Comparison of ENCODE assay signal across 7 cellular contexts in the genomic region with DNA sequence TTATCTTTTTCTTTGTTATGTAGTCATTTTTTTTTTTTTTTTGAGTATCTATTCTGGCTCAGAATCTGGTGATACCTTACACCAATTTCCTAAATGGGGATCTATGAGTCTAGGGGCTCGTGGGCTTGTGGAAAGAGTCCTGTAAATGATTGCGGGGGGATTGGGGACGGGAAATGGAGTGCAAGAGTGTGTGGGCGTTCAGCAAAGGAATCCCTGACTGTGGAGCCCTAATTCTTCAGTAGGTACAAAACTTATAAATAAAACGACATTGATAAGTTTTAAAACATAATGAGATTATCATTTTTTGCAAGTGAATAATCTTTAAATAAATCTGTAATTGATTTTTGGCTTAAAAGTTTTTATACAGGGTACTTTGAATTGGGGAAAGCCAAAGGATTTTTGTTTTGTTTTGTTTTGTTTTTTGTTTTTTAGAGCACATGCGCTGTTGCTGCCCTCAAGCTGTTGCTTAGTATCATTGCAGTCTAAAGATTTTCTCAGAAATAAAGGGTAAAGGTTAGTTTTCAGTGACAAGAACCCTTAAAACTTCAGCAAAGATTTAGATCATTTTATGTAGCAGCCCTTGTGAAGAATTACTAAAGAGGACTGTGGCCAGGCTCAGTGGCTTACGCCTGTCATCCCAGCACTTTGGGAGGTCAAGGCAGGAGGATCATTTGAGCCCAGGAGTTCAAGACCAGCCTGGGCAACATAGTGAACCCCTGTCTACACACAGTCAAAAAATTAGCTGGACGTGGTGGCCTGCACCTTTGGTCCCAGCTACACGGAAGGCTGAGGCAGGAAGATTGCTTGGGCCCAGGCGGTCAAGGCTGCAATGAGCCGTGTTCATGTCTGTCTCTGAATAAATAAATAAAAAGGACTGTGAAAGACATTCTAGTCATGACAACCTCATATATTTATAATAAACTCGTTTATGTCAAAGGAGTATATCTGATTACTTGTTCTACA. TPM values are rescaled to one million over a fixed set of nuclear protein-coding genes. Genes with fewer than 3 reads are reported as not detected.
DNase-seq lines count a peak whose midpoint lies in the region; ATAC-seq and TF ChIP-seq lines count a peak whose summit lies in the region.

No MANE protein-coding gene starts in this region.

- H3K9ac ChIP-seq in HCT116 (ENCODE audit: low read length) (peak overlapping the region; percentile 84), OCI-LY1 (ENCODE audit: low read length) (peak overlapping the region; percentile 84)

- DNase-seq in EH (ENCODE audit: low read depth): peak; percentile 49
- peak; percentile 19 for DNase-seq in HCT116 (ENCODE audit: low read depth, low spot score)
- DNase-seq in cardiac fibroblast (ENCODE audit: low read depth in 2 of 2): peak; percentile 66 to 70
- DNase-seq in lung (ENCODE audit: low spot score): no peak
- DNase-seq in upper lobe of right lung: no peak

- RAD21 ChIA-PET in HCT116 (lab: Charles Lee; ENCODE audit: low non-redundant PET in 1 of 2, low total read pairs in 2 of 2, uncharacterized antibody in 2 of 2, unreplicated experiment in 2 of 2): interaction anchor here in 1 of 2 experiments (1.1 kb wide), 1 partner anchor 268 kb away, joined by 4 read pairs; no protein-coding TSS in a partner anchor

- no peaks in the 10 kb centered on the region for H3K36me3 ChIP-seq in HCT116 (ENCODE audit: control insufficient read depth in 1 of 2, insufficient read depth in 2 of 2, low read length in 2 of 2)
- peaks cover 7% of the 10 kb centered on the region; the same call in 1 of the 2 replicates for H3K36me3 ChIP-seq in OCI-LY1 (ENCODE audit: insufficient read depth, low read length)
- peaks cover 2% of the 10 kb centered on the region in 2 donors for H3K36me3 ChIP-seq in lung (ENCODE audit: control insufficient read depth in 2 of 2, insufficient read depth in 2 of 2, low read length in 2 of 2)
- peaks cover 9% of the 10 kb centered on the region for H3K36me3 ChIP-seq in upper lobe of right lung

- H3K27me3 ChIP-seq in HCT116 (ENCODE audit: insufficient read depth, low read length): no peaks in the 10 kb centered on the region
- no peaks in the 10 kb centered on the region for H3K27me3 ChIP-seq in OCI-LY1 (ENCODE audit: insufficient read depth, low read length)
- H3K27me3 ChIP-seq in lung (ENCODE audit: control insufficient read depth, insufficient read depth): no peaks in the 10 kb centered on the region
- H3K27me3 ChIP-seq in upper lobe of right lung: no peaks in the 10 kb centered on the region

- H3K9me2 ChIP-seq in HCT116 (ENCODE audit: insufficient read depth) (no peaks in the 10 kb centered on the region), OCI-LY1 (ENCODE audit: low read depth, low read length) (no peaks in the 10 kb centered on the region)

- TF ChIP-seq POLR2A in HCT116 (IDR thresholded peaks at IDR 0.05; ENCODE audit: borderline replicate concordance, extremely low read depth, insufficient read depth, insufficient read length): no peak

- POLR2A ChIA-PET in HCT116 (lab: Charles Lee): interaction anchor here (2.3 kb wide), 1 partner anchor 251 kb away, joined by 11 read pairs; a partner anchor contains a TSS

- H3K4me2 ChIP-seq in HCT116 (ENCODE audit: low read length) (peak overlapping the region; percentile 95), OCI-LY1 (ENCODE audit: low read length) (peak overlapping the region; percentile 84)

- H3K9me3 ChIP-seq in HCT116 (ENCODE audit: control insufficient read depth in 1 of 2, insufficient read depth in 1 of 2, low read depth in 1 of 2, low read length in 2 of 2) (no peaks in the 10 kb centered on the region), OCI-LY1 (ENCODE audit: low read length) (no peaks in the 10 kb centered on the region), lung (ENCODE audit: control insufficient read depth in 2 of 2, insufficient read depth in 1 of 2, low read length in 1 of 2) (no peaks in the 10 kb centered on the region), upper lobe of right lung (no peaks in the 10 kb centered on the region)

- H3K27ac ChIP-seq in HCT116 (ENCODE audit: low read depth, low read length) (peak overlapping the region; percentile 89; the same call in 1 of the 2 replicates), OCI-LY1 (ENCODE audit: low read depth, low read length, poor library complexity, severe bottlenecking) (peak overlapping the region; percentile 91), lung (ENCODE audit: low read depth in 1 of 2, low read length in 1 of 2) (no peak overlapping the region), upper lobe of right lung (peak overlapping the region; percentile 98)

- intact Hi-C loops in HCT116 (cut with micrococcal nuclease) (loop anchor here (1.0 to 5.0 kb wide), 4 partner anchors 75 to 1705 kb away; a partner anchor contains a TSS), upper lobe of right lung (cut with DNase I) (no loop called here)

- H3K4me1 ChIP-seq in HCT116 (ENCODE audit: control insufficient read depth in 1 of 2, insufficient read depth in 2 of 2, low read length in 2 of 2) (peaks cover 0 to 18% of the 10 kb centered on the region in 2 experiments; a peak in 3 of 4 replicates), OCI-LY1 (ENCODE audit: insufficient read depth, low read length, severe bottlenecking) (peaks cover 27% of the 10 kb centered on the region), lung (ENCODE audit: control insufficient read depth in 2 of 2, insufficient read depth in 2 of 2, low read length in 2 of 2) (peaks cover 0 to 6% of the 10 kb centered on the region in 2 donors), upper lobe of right lung (peaks cover 13% of the 10 kb centered on the region)

- TF ChIP-seq RAD21 in HCT116 (IDR thresholded peaks at IDR 0.05; ENCODE audit: low read depth): peak; percentile 68

- no TSS peak for BruUV-seq in HCT116 (replicated peaks; lab: Mats Ljungman, UMichigan)

- H4K20me1 ChIP-seq in HCT116 (ENCODE audit: insufficient read depth) (no peaks in the 10 kb centered on the region), OCI-LY1 (ENCODE audit: insufficient read depth, low read length) (no peaks in the 10 kb centered on the region)

- peak; percentile 57 to 82 (median 67); a peak in 5 of 6 replicates for TF ChIP-seq CTCF in HCT116 (IDR thresholded peaks at IDR 0.05 in 2 of 3, conservative IDR thresholded peaks at IDR 0.05 in 1 of 3; ENCODE audit: borderline replicate concordance in 1 of 3, insufficient read depth in 1 of 3, low read depth in 2 of 3, low read length in 2 of 3)
- TF ChIP-seq CTCF in OCI-LY1 (IDR thresholded peaks at IDR 0.05; ENCODE audit: low read length): peak; percentile 87
- peak; percentile 72 for TF ChIP-seq CTCF in cardiac fibroblast (IDR thresholded peaks at IDR 0.05; ENCODE audit: low read depth, low read length)
- peak; percentile 50 for TF ChIP-seq CTCF in lung (IDR thresholded peaks at IDR 0.05; ENCODE audit: control extremely low read depth, extremely low read depth)
- peak; percentile 69 for TF ChIP-seq CTCF in upper lobe of right lung (IDR thresholded peaks at IDR 0.05)

- H3K79me2 ChIP-seq in HCT116 (ENCODE audit: insufficient read depth, low read length) (peaks cover 32% of the 10 kb centered on the region), OCI-LY1 (ENCODE audit: insufficient read depth, low read length) (peaks cover 23% of the 10 kb centered on the region)

- CTCF ChIA-PET in HCT116 (lab: Charles Lee): interaction anchor here (1.1 to 1.6 kb wide), 5 partner anchors 74 to 268 kb away, joined by 3 to 7 read pairs (median 4); a partner anchor contains a TSS

- WGBS in lung, 2 donors: 23 to 29% methylated on average over 12 of the region's 12 CpGs

- H3K4me3 ChIP-seq in HCT116 (replicated peaks in 1 of 2; ENCODE audit: low read depth in 1 of 2, low read length in 2 of 2): peak overlapping the region; percentile 97 to 98
- H3K4me3 ChIP-seq in OCI-LY1 (ENCODE audit: low read depth, low read length, poor library complexity, severe bottlenecking): peak overlapping the region; percentile 70
- H3K4me3 ChIP-seq in cardiac fibroblast (replicated peaks in 1 of 2; ENCODE audit: low read depth in 2 of 2, low read length in 2 of 2): peak overlapping the region; percentile 93 to 100
- H3K4me3 ChIP-seq in lung: no peak overlapping the region
- H3K4me3 ChIP-seq in upper lobe of right lung: peak overlapping the region; percentile 92

- ATAC-seq in HCT116 (no peak), lung (ENCODE audit: insufficient read depth, low FRiP score) (no peak), upper lobe of right lung (no peak), HG03196 (IDR thresholded peaks at IDR 0.05; ENCODE audit: unreplicated experiment) (no peak)

- no peak overlapping the region for H2AFZ ChIP-seq in HCT116 (ENCODE audit: low read depth, low read length, poor library complexity, severe bottlenecking)
- no peak overlapping the region for H2AFZ ChIP-seq in OCI-LY1 (ENCODE audit: low read length)

- no peaks in the 10 kb centered on the region for H3F3A ChIP-seq in OCI-LY1 (ENCODE audit: insufficient read depth, low read length)

TF ChIP-seq in HCT116, 20 proteins besides CTCF, POLR2A, EP300 and RAD21:
- TF ChIP-seq TCF7L2 (IDR thresholded peaks at IDR 0.05; ENCODE audit: borderline replicate concordance, extremely low read depth, insufficient read depth, insufficient read length) (no peak), EGR1 (IDR thresholded peaks at IDR 0.05; ENCODE audit: low read depth) (peak; percentile 64; the same call in 1 of the 2 replicates), ELF1 (IDR thresholded peaks at IDR 0.05; ENCODE audit: borderline replicate concordance, low read depth) (no peak)
TF ChIP-seq in HCT116: peak in this region for 1.

RNA-seq across cellular contexts. Expression of a gene that starts 1.7 kb away (rescaled TPM):
- 25.6 TPM for total RNA-seq in HCT116 (2021; ENCODE audit: unreplicated experiment)
- 10.7 and 14.1 TPM in 2 replicates for polyA plus RNA-seq in HCT116 (2012)
- 10 to 100 TPM; 36.9 to 81.4 TPM for total RNA-seq in lung
- 10 to 100 TPM; 23.0 to 79.2 TPM for polyA plus RNA-seq in lung
- 50.7 TPM for total RNA-seq in upper lobe of right lung

RNA-seq across cellular contexts. Expression of a gene that starts 48.6 kb away (rescaled TPM):
- total RNA-seq in HCT116 (2021; ENCODE audit: unreplicated experiment) (11.3 TPM), lung (10 to 100 TPM; 14.8 to 38.4 TPM), upper lobe of right lung (16.1 TPM)
- polyA plus RNA-seq in HCT116 (2012): 1.8 and 3.1 TPM in 2 replicates
- 10 to 100 TPM in 1 of 2 donors, 1 to 10 TPM in 1; 5.5 to 11.5 TPM for polyA plus RNA-seq in lung

RNA-seq across cellular contexts. Expression of a gene that starts 48.8 kb away (rescaled TPM):
- total RNA-seq in HCT116 (2021; ENCODE audit: unreplicated experiment) (4.8 TPM), lung (10 to 100 TPM in 1 of 2 donors, 1 to 10 TPM in 1; 4.6 to 13.9 TPM), upper lobe of right lung (5.1 TPM)
- 1.2 and 2.2 TPM in 2 replicates for polyA plus RNA-seq in HCT116 (2012)
- 1 to 10 TPM; 1.4 to 4.5 TPM for polyA plus RNA-seq in lung

Comparison
In these comparisons a context has a peak if more than half of its experiments do, and no peak if none do; other contexts are left out.
1. DNase-seq: peak in EH (single experiment), HCT116 (single experiment) and cardiac fibroblast (2 of 2); none in lung (single experiment) and upper lobe of right lung (single experiment).
2. H3K27ac ChIP-seq: peak in HCT116 (single experiment), OCI-LY1 (single experiment) and upper lobe of right lung (single experiment); none in lung (0 of 2).
3. Peak in every context shown above with its lines, with median percentiles within 50 percentile points of each other: CTCF ChIP-seq.